ENCODE assay signal across 1 cellular context in genomic region chr22:37212174-37212906, GRCh38.
TF ChIP-seq lines count a peak whose summit lies in the region.

TSS of gene SSTR3 (minus strand) at chr22:37212477. CDS start at chr22:37207803, 4,674 bp downstream.

TF ChIP-seq in HepG2, 621 proteins besides CTCF, POLR2A, EP300 and RAD21:
- TF ChIP-seq BCLAF1 (IDR thresholded peaks at IDR 0.05) (no peak), RFXAP (CRISPR knock-in tag; IDR thresholded peaks at IDR 0.05; ENCODE audit: borderline replicate concordance) (peak; percentile 56; the same call in 1 of the 2 replicates), TFAP4 (IDR thresholded peaks at IDR 0.05; ENCODE audit: borderline replicate concordance, low read depth) (peak; percentile 46; the same call in 1 of the 2 replicates), SALL1 (CRISPR knock-in tag; IDR thresholded peaks at IDR 0.05) (0 out of 2 replicates have a peak, but pooled peaks have one; percentile 10), NCOA5 (CRISPR knock-in tag; IDR thresholded peaks at IDR 0.05) (no peak), ZNF687 (CRISPR knock-in tag; IDR thresholded peaks at IDR 0.05) (peak; percentile 36), DNMT1 (CRISPR knock-in tag; IDR thresholded peaks at IDR 0.05) (no peak), MTF2 (CRISPR knock-in tag; IDR thresholded peaks at IDR 0.05; ENCODE audit: borderline replicate concordance) (peak; percentile 33; the same call in 1 of the 2 replicates), HCFC1 (IDR thresholded peaks at IDR 0.05; ENCODE audit: low read depth, low read length) (no peak), ARNT2 (CRISPR knock-in tag; IDR thresholded peaks at IDR 0.05; ENCODE audit: low read depth) (0 out of 2 replicates have a peak, but pooled peaks have one; percentile 35), HDAC2 (CRISPR knock-in tag; IDR thresholded peaks at IDR 0.05) (no peak), MTA1 (CRISPR knock-in tag; IDR thresholded peaks at IDR 0.05; ENCODE audit: borderline replicate concordance) (peak; percentile 67; the same call in 1 of the 2 replicates), HNF4A (CRISPR knock-in tag; IDR thresholded peaks at IDR 0.05) (peak; percentile 69), PATZ1 (CRISPR knock-in tag; IDR thresholded peaks at IDR 0.05) (peak; percentile 72), ZNF232 (CRISPR knock-in tag; IDR thresholded peaks at IDR 0.05; ENCODE audit: borderline replicate concordance) (no peak), CREM (IDR thresholded peaks at IDR 0.05) (no peak), CREM (CRISPR knock-in tag; IDR thresholded peaks at IDR 0.05) (no peak), ZBTB38 (CRISPR knock-in tag; IDR thresholded peaks at IDR 0.05) (no peak), PTBP1 (IDR thresholded peaks at IDR 0.05; ENCODE audit: low read depth, low read length, poor library complexity, severe bottlenecking) (no peak), TEAD3 (CRISPR knock-in tag; optimal IDR thresholded peaks at IDR 0.05; ENCODE audit: borderline replicate concordance) (no peak), AFF4 (CRISPR knock-in tag; IDR thresholded peaks at IDR 0.05) (no peak), ZNF235 (CRISPR knock-in tag; IDR thresholded peaks at IDR 0.05; ENCODE audit: borderline replicate concordance) (no peak), PHF21A (CRISPR knock-in tag; IDR thresholded peaks at IDR 0.05) (peak; percentile 58; the same call in 1 of the 2 replicates), GABPB1 (CRISPR knock-in tag; IDR thresholded peaks at IDR 0.05) (peak; percentile 19; the same call in 1 of the 2 replicates), ZMYM3 (CRISPR knock-in tag; IDR thresholded peaks at IDR 0.05) (0 out of 2 replicates have a peak, but pooled peaks have one; percentile 9), PAXIP1 (CRISPR knock-in tag; conservative IDR thresholded peaks at IDR 0.05) (peak; percentile 46), THAP8 (CRISPR knock-in tag; IDR thresholded peaks at IDR 0.05; ENCODE audit: borderline replicate concordance) (no peak), REL (CRISPR knock-in tag; conservative IDR thresholded peaks at IDR 0.05) (no peak), PAX8 (CRISPR knock-in tag; IDR thresholded peaks at IDR 0.05; ENCODE audit: borderline replicate concordance) (0 out of 2 replicates have a peak, but pooled peaks have one; percentile 31), ZNF691 (CRISPR knock-in tag; IDR thresholded peaks at IDR 0.05; ENCODE audit: borderline replicate concordance, low read depth) (peak; percentile 68; the same call in 1 of the 2 replicates), GATAD2A (CRISPR knock-in tag; IDR thresholded peaks at IDR 0.05) (0 out of 2 replicates have a peak, but pooled peaks have one; percentile 13), XRCC5 (optimal IDR thresholded peaks at IDR 0.05; ENCODE audit: low read length) (no peak), UBTF (CRISPR knock-in tag; IDR thresholded peaks at IDR 0.05) (peak; percentile 78)
